In the genomic region with DNA sequence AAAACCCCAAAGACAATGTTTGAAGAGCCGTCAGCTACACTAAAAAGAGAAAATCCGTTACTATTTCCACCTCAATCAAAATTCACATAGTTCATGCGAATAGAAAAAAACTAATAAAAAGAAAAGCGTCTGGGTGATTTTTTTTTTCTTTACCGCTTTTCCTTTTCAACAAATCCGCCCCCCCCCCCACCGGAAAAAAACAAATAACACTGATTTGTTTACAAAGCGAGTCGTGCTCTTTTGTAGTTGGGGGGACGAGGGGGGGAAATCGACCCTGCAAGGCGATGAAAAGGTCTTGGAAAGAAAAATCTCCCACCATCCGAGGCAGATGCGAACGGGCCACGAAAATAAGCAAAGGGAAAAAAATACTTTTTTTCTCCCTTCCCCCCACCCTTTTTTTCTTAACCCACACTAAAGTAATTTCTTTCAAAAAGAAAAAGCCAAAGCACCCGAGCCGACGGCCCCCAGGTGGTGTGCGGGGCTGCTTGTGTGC, we compare ENCODE assay signal across 8 cellular contexts. TPM values are rescaled to one million over a fixed set of nuclear protein-coding genes. Genes with fewer than 3 reads are reported as not detected.
DNase-seq lines count a peak whose midpoint lies in the region; ATAC-seq and TF ChIP-seq lines count a peak whose summit lies in the region.

No MANE protein-coding gene starts in this region.

- in situ Hi-C loops in brain microvascular endothelial cell (cut with HindIII; ENCODE audit: low pct_ligation_motif_present, low sequenced_read_pairs) = no loop called here

- DNase-seq in heart right ventricle (peak in 1 of 2 donors; percentile 18), Right ventricle myocardium inferior (ENCODE audit: missing footprints) (no peak), brain microvascular endothelial cell (no peak), mesenchymal stem cell (peak; percentile 49), uterus (peak in 1 of 2 donors; percentile 29)
- DNase-seq in stimulated activated CD4-positive, alpha-beta T cell treated with anti-CD3 and anti-CD28 coated beads, Interleukin-1b, Interleukin-23, amount 100 ng/mL, for 48 hours = no peak

- no peak overlapping the region for H4K91ac ChIP-seq in mesenchymal stem cell (ENCODE audit: low read length)

- WGBS in heart right ventricle, 2 donors = 0% methylated on average over 20 of the region's 20 CpGs
- WGBS in mesenchymal stem cell = 0% methylated on average over 9 of the region's 20 CpGs

- H3K23ac ChIP-seq in mesenchymal stem cell (ENCODE audit: low read length in 2 of 2) = peak overlapping the region in 1 of 2 experiments; percentile 13

- H3K4me3 ChIP-seq in heart right ventricle (peak overlapping the region; percentile 68 to 91 (median 79)), brain microvascular endothelial cell (ENCODE audit: low read depth, low read length) (peak overlapping the region; percentile 91), mesenchymal stem cell (ENCODE audit: insufficient read depth in 1 of 2, low read depth in 1 of 2, low read length in 2 of 2) (peak overlapping the region; percentile 75 to 93), uterus (peak overlapping the region; percentile 55 to 60)

- peak overlapping the region; percentile 35 to 95 for H3K4ac ChIP-seq in mesenchymal stem cell (ENCODE audit: low read depth in 1 of 2, low read length in 2 of 2)

- no peak overlapping the region for H2BK12ac ChIP-seq in mesenchymal stem cell (ENCODE audit: low read length in 2 of 2)

- H3K27me3 ChIP-seq in heart right ventricle (peaks cover 0 to 81% (median 0%) of the 10 kb centered on the region in 7 donors), brain microvascular endothelial cell (replicated peaks) (peaks cover 2% of the 10 kb centered on the region), mesenchymal stem cell (ENCODE audit: control insufficient read depth in 1 of 2, insufficient read depth in 1 of 2, low read length in 2 of 2) (no peaks in the 10 kb centered on the region), uterus (no peaks in the 10 kb centered on the region)

- H3K9me3 ChIP-seq in heart right ventricle = no peaks in the 10 kb centered on the region
- H3K9me3 ChIP-seq in mesenchymal stem cell (ENCODE audit: control insufficient read depth, low read length) = no peaks in the 10 kb centered on the region
- no peaks in the 10 kb centered on the region for H3K9me3 ChIP-seq in uterus

- H3K27ac ChIP-seq in heart right ventricle (peak overlapping the region; percentile 91 to 97 (median 94)), brain microvascular endothelial cell (peak overlapping the region; percentile 74), mesenchymal stem cell (ENCODE audit: low read length, poor library complexity, severe bottlenecking) (peak overlapping the region; percentile 97), uterus (peak overlapping the region; percentile 95)

- TF ChIP-seq POLR2A in uterus (IDR thresholded peaks at IDR 0.05) = no peak

- intact Hi-C loops in heart right ventricle (cut with DNase I) = loop anchor here in 7 of 10 donors (2.0 to 10.0 kb wide), 14 partner anchors 119 to 957 kb away; partner anchors contain the start of gene OSBPL1A (in 1 of the 7)
- intact Hi-C loops in Right ventricle myocardium inferior (cut with DNase I) = loop anchor here (2.0 to 10.0 kb wide), 3 partner anchors 121 to 483 kb away; no protein-coding TSS in a partner anchor
- intact Hi-C loops in uterus (cut with DNase I; ENCODE audit: low total_unique reads) = no loop called here

- peak overlapping the region; percentile 77 for H4K8ac ChIP-seq in mesenchymal stem cell (ENCODE audit: low read length)

- peak overlapping the region; percentile 59 for H3K4me2 ChIP-seq in mesenchymal stem cell (ENCODE audit: low read length, poor library complexity, severe bottlenecking)

- H2BK120ac ChIP-seq in mesenchymal stem cell (ENCODE audit: low read depth, low read length) = peak overlapping the region; percentile 99

- no peaks in the 10 kb centered on the region for H3K36me3 ChIP-seq in heart right ventricle
- H3K36me3 ChIP-seq in brain microvascular endothelial cell (replicated peaks) = no peaks in the 10 kb centered on the region
- H3K36me3 ChIP-seq in mesenchymal stem cell (ENCODE audit: control insufficient read depth in 1 of 2, insufficient read depth in 2 of 2, low read depth in 1 of 2, low read length in 2 of 2) = no peaks in the 10 kb centered on the region
- no peaks in the 10 kb centered on the region for H3K36me3 ChIP-seq in uterus

- peak overlapping the region; percentile 81 to 96 for H3K18ac ChIP-seq in mesenchymal stem cell (ENCODE audit: low read depth in 1 of 2, low read length in 2 of 2)

- TF ChIP-seq CTCF in heart right ventricle (IDR thresholded peaks at IDR 0.05) (peak in 2 of 9 donors; percentile 2 to 6), brain microvascular endothelial cell (IDR thresholded peaks at IDR 0.05; ENCODE audit: low read depth, low read length, missing control alignments) (no peak), uterus (IDR thresholded peaks at IDR 0.05) (no peak)

- H3K14ac ChIP-seq in mesenchymal stem cell (ENCODE audit: low read length in 2 of 2) = peak overlapping the region in 1 of 2 experiments; percentile 99

- peaks cover 3 to 36% (median 21%) of the 10 kb centered on the region in 9 donors for H3K4me1 ChIP-seq in heart right ventricle
- H3K4me1 ChIP-seq in mesenchymal stem cell (ENCODE audit: control insufficient read depth, insufficient read depth, low read depth, low read length) = peaks cover 1% of the 10 kb centered on the region
- H3K4me1 ChIP-seq in uterus = no peaks in the 10 kb centered on the region

- H3K9ac ChIP-seq in mesenchymal stem cell (ENCODE audit: low read length) = peak overlapping the region; percentile 99

- peak overlapping the region; percentile 83 for H2BK15ac ChIP-seq in mesenchymal stem cell (ENCODE audit: low read depth, poor library complexity, severe bottlenecking)

- H3K79me1 ChIP-seq in mesenchymal stem cell (replicated peaks; ENCODE audit: low read length, poor library complexity, severe bottlenecking) = peaks cover 2% of the 10 kb centered on the region

- ATAC-seq in heart right ventricle (no peak), Right ventricle myocardium inferior (no peak), HG02588 (IDR thresholded peaks at IDR 0.05; ENCODE audit: unreplicated experiment) (no peak), HG03159 (IDR thresholded peaks at IDR 0.05; ENCODE audit: unreplicated experiment) (no peak)

- no peak overlapping the region for H2AK5ac ChIP-seq in mesenchymal stem cell (ENCODE audit: low read length, severe bottlenecking)

- H2BK5ac ChIP-seq in mesenchymal stem cell (ENCODE audit: low read depth, low read length, poor library complexity, severe bottlenecking) = peak overlapping the region; percentile 94

- peak overlapping the region; percentile 6 for H2AFZ ChIP-seq in mesenchymal stem cell (ENCODE audit: low read depth, low read length)

RNA-seq across cellular contexts. Expression of gene ZNF521, which starts 0.6 kb away (rescaled TPM):
- total RNA-seq in heart right ventricle = 10 to 100 TPM; 10.5 to 26.4 (median 15.9) TPM
- polyA plus RNA-seq in heart right ventricle = 1 to 10 TPM; 3.3 to 4.9 TPM
- total RNA-seq in Right ventricle myocardium inferior = 29.6 TPM
- polyA plus RNA-seq in mesenchymal stem cell (2013, experiment 1 of 2) = 21.6 TPM
- polyA plus RNA-seq in mesenchymal stem cell (2013, experiment 2 of 2) = 22.0 TPM
- total RNA-seq in uterus = 100 to 1,000 TPM in 1 of 4 donors, 10 to 100 TPM in 3; 47.4 to 116 (median 72.8) TPM
